In genomic region chr20:33443512-33444239, GRCh38 we compare ENCODE assay signal across 8 cellular contexts. TPM values are rescaled to one million over a fixed set of nuclear protein-coding genes. Genes with fewer than 3 reads are reported as not detected.
DNase-seq lines count a peak whose midpoint lies in the region; ATAC-seq and TF ChIP-seq lines count a peak whose summit lies in the region.

Gene SNTA1, minus strand, starts transcription at chr20:33443763. Its CDS starts 143 bp downstream, at chr20:33443620.

- ATAC-seq in CD4-positive, alpha-beta T cell (ENCODE audit: poor library complexity): peak; percentile 57
- ATAC-seq in GM21526 (IDR thresholded peaks at IDR 0.05; ENCODE audit: low FRiP score, unreplicated experiment) (peak; percentile 57), natural killer cell (peak; percentile 77 to 89 (median 80))
- ATAC-seq in stimulated activated naive B cell treated with anti-CD40 and anti-IgM and Interleukin-4, amounts not matched to agents 10 μg/mL and 1 μg/mL and 100 μg/mL, for 72 hours (replicated peaks): peak; percentile 87 to 92

- DNase-seq in CD4-positive, alpha-beta T cell: peak; percentile 74 to 91 (median 84)
- DNase-seq in RPMI8226 (peak; percentile 95), fibroblast of the aortic adventitia (ENCODE audit: low read depth) (peak; percentile 70), natural killer cell (peak; percentile 67)
- DNase-seq in activated T-helper 9 cell treated with anti-CD3 and anti-CD28 coated beads, Interleukin-2, amount 50 U/mL, for 16 hours (ENCODE audit: low read depth): peak; percentile 86
- DNase-seq in stimulated activated naive B cell treated with anti-CD40 and anti-IgM and Interleukin-4, amounts not matched to agents 10 μg/mL and 1 μg/mL and 100 μg/mL, for 72 hours: peak; percentile 72

- no peaks in the 10 kb centered on the region for H3K27me3 Mint-ChIP-seq in CD4-positive, alpha-beta T cell
- no peaks in the 10 kb centered on the region for H3K27me3 Mint-ChIP-seq in natural killer cell (ENCODE audit: low read depth in 2 of 2)
- no peaks in the 10 kb centered on the region for H3K27me3 Mint-ChIP-seq in stimulated activated naive B cell treated with anti-CD40 and anti-IgM and Interleukin-4, amounts not matched to agents 10 μg/mL and 1 μg/mL and 100 μg/mL, for 72 hours

- H3K4me3 ChIP-seq in fibroblast of the aortic adventitia (ENCODE audit: low read depth, low read length): peak within 1 kb of the TSS; percentile 78

- no peaks in the 10 kb centered on the region for H3K9me3 Mint-ChIP-seq in CD4-positive, alpha-beta T cell
- no peaks in the 10 kb centered on the region for H3K9me3 Mint-ChIP-seq in natural killer cell
- peaks cover 0 to 2% of the 10 kb centered on the region in 2 donors for H3K9me3 Mint-ChIP-seq in stimulated activated naive B cell treated with anti-CD40 and anti-IgM and Interleukin-4, amounts not matched to agents 10 μg/mL and 1 μg/mL and 100 μg/mL, for 72 hours

- no peaks in the 10 kb centered on the region for H3K36me3 Mint-ChIP-seq in CD4-positive, alpha-beta T cell (ENCODE audit: low read depth)
- H3K36me3 Mint-ChIP-seq in natural killer cell: no peaks in the 10 kb centered on the region
- H3K36me3 Mint-ChIP-seq in stimulated activated naive B cell treated with anti-CD40 and anti-IgM and Interleukin-4, amounts not matched to agents 10 μg/mL and 1 μg/mL and 100 μg/mL, for 72 hours: no peaks in the 10 kb centered on the region

- intact Hi-C loops in CD4-positive, alpha-beta T cell (cut with DNase I, micrococcal nuclease): loop anchor here (1.0 to 5.0 kb wide), 7 partner anchors 42 to 669 kb away; partner anchors contain the start of genes CDK5RAP1 (in 2 of the 2), C20orf144 (in 1 of the 2), CBFA2T2 (in 1 of the 2) and CHMP4B (in 1 of the 2)
- intact Hi-C loops in natural killer cell (cut with micrococcal nuclease): no loop called here

- CTCF ChIA-PET in CD4-positive, alpha-beta T cell (lab: Charles Lee): interaction anchor here (0.6 to 2.2 kb wide), 5 partner anchors 42 to 289 kb away, joined by 3 to 15 read pairs (median 4); partner anchors contain the start of genes ACTL10 and CDK5RAP1

- POLR2A ChIA-PET in CD4-positive, alpha-beta T cell (lab: Charles Lee): interaction anchor here (0.6 to 3.1 kb wide), 16 partner anchors 9 to 668 kb away, joined by 3 to 32 read pairs (median 6); partner anchors contain the start of genes ACTL10, CBFA2T2, CDK5RAP1 and E2F1

- TF ChIP-seq CTCF in CD4-positive, alpha-beta T cell (IDR thresholded peaks at IDR 0.05): no peak
- TF ChIP-seq CTCF in fibroblast of the aortic adventitia (IDR thresholded peaks at IDR 0.05; ENCODE audit: insufficient read depth, low read length): no peak
- no peak for TF ChIP-seq CTCF in natural killer cell (IDR thresholded peaks at IDR 0.05)

- H3K27ac ChIP-seq in CD4-positive, alpha-beta T cell (ENCODE audit: low read depth, low read length): peak within 1 kb of the TSS; percentile 80
- H3K27ac ChIP-seq in KOPT-K1 (ENCODE audit: low read depth, low read length, poor library complexity, severe bottlenecking): peak within 1 kb of the TSS; percentile 70

- no peaks in the 10 kb centered on the region for H3K36me3 ChIP-seq in KOPT-K1 (ENCODE audit: insufficient read depth, low read length)

- peaks cover 22% of the 10 kb centered on the region for H3K4me1 Mint-ChIP-seq in CD4-positive, alpha-beta T cell (ENCODE audit: low read depth)
- peaks cover 11 to 18% of the 10 kb centered on the region in 2 donors for H3K4me1 Mint-ChIP-seq in natural killer cell
- H3K4me1 Mint-ChIP-seq in stimulated activated naive B cell treated with anti-CD40 and anti-IgM and Interleukin-4, amounts not matched to agents 10 μg/mL and 1 μg/mL and 100 μg/mL, for 72 hours: peaks cover 26 to 30% of the 10 kb centered on the region in 2 donors

- H3K4me3 Mint-ChIP-seq in CD4-positive, alpha-beta T cell: peak within 1 kb of the TSS; percentile 95
- H3K4me3 Mint-ChIP-seq in natural killer cell: peak within 1 kb of the TSS; percentile 93
- peak within 1 kb of the TSS; percentile 93 to 96 for H3K4me3 Mint-ChIP-seq in stimulated activated naive B cell treated with anti-CD40 and anti-IgM and Interleukin-4, amounts not matched to agents 10 μg/mL and 1 μg/mL and 100 μg/mL, for 72 hours

- no peaks in the 10 kb centered on the region for H3K9me3 ChIP-seq in CD4-positive, alpha-beta T cell (ENCODE audit: control insufficient read depth, low read length)
- peaks cover 5% of the 10 kb centered on the region for H3K9me3 ChIP-seq in KOPT-K1 (ENCODE audit: insufficient read depth, low read length, poor library complexity, severe bottlenecking)

- no peaks in the 10 kb centered on the region for H3K27me3 ChIP-seq in CD4-positive, alpha-beta T cell (ENCODE audit: control insufficient read depth, insufficient read depth, low read length)

- H3K27ac Mint-ChIP-seq in CD4-positive, alpha-beta T cell: peak within 1 kb of the TSS; percentile 94
- H3K27ac Mint-ChIP-seq in natural killer cell: peak within 1 kb of the TSS; percentile 80 to 86
- peak within 1 kb of the TSS; percentile 81 for H3K27ac Mint-ChIP-seq in stimulated activated naive B cell treated with anti-CD40 and anti-IgM and Interleukin-4, amounts not matched to agents 10 μg/mL and 1 μg/mL and 100 μg/mL, for 72 hours

RNA-seq across cellular contexts. Expression of gene SNTA1, which starts in this region (rescaled TPM):
- total RNA-seq in CD4-positive, alpha-beta T cell: 1 to 10 TPM; 5.0 to 5.2 TPM
- total RNA-seq in fibroblast of the aortic adventitia (ENCODE audit: low replicate concordance): 25.7 and 28.6 TPM in 2 replicates
- total RNA-seq in natural killer cell: 1 to 10 TPM; 1.2 to 2.4 (median 1.8) TPM

Comparison
In these comparisons a context has a peak if more than half of its experiments do, and no peak if none do; other contexts are left out.
1. Peak in every context shown above with its lines: DNase-seq, ATAC-seq, H3K4me3 ChIP-seq and H3K27ac ChIP-seq.